In genomic region chr1:91744973-91745648, GRCh38 we compare ENCODE assay signal across 12 cellular contexts.
DNase-seq lines count a peak whose midpoint lies in the region; ATAC-seq and TF ChIP-seq lines count a peak whose summit lies in the region.
"Had no signal": no experiment of that assay in that cellular context is flagged by ENCODE, and none has a peak within 500 bp of the region (broad histone marks: within the 10 kb centered on the region; RNA-seq: fewer than 3 reads in every experiment).

No MANE protein-coding gene starts in this region.

- BruUV-seq in PC-9 (replicated peaks; lab: Mats Ljungman, UMichigan), result no TSS peak

- in situ Hi-C loops in KBM-7 (cut with MboI; ENCODE audit: low pct_unique_long_range_greater_than_20kb, low sequenced_read_pairs), result no loop called here

- DNase-seq in BJ (ENCODE audit: low read depth) (no peak), adipocyte (ENCODE audit: low read depth) (no peak), left cardiac atrium (peak; percentile 53), KBM-7 (no peak), PC-9 (no peak)
- DNase-seq: activated B cell treated with CpG ODN at 0.5 μM for 24 hours; effector memory CD4-positive, alpha-beta T cell had no signal

- no peak overlapping the region for H3K4me2 ChIP-seq in parathyroid adenoma (ENCODE audit: low read length)
- H3K4me2 ChIP-seq in PC-9, result no peak overlapping the region
- H3K4me2 ChIP-seq: BLaER1 treated with 17β-estradiol and CSF1 and Interleukin-3, amounts not matched to agents 10 nM and 100 nM; smooth muscle cell had no signal

- H3K27me3 ChIP-seq in BJ (ENCODE audit: control insufficient read depth, insufficient read depth, low read length), result no peaks in the 10 kb centered on the region
- no peaks in the 10 kb centered on the region for H3K27me3 ChIP-seq in adipocyte (replicated peaks; ENCODE audit: control insufficient read depth, insufficient read depth, low read length)
- H3K27me3 ChIP-seq in parathyroid adenoma (ENCODE audit: control insufficient read depth, insufficient read depth, low read length), result no peaks in the 10 kb centered on the region
- no peaks in the 10 kb centered on the region for H3K27me3 ChIP-seq in PC-9 (ENCODE audit: insufficient read depth, low read depth)
- H3K27me3 ChIP-seq: BLaER1 treated with 17β-estradiol and CSF1 and Interleukin-3, amounts not matched to agents 10 nM and 100 nM had no signal

- CTCF ChIA-PET in BJ (lab: Yijun Ruan, JAX), result interaction anchor here (1.1 kb wide), 1 partner anchor 9 kb away, joined by 4 read pairs; no protein-coding TSS in a partner anchor
- CTCF ChIA-PET in PC-9 (lab: Charles Lee), result no interaction called here

- ATAC-seq in left cardiac atrium (peak; percentile 63 to 85), GM19463 (IDR thresholded peaks at IDR 0.05; ENCODE audit: unreplicated experiment) (no peak), GM18868 (IDR thresholded peaks at IDR 0.05; ENCODE audit: unreplicated experiment) (no peak)

- H3K9ac ChIP-seq in adipocyte (ENCODE audit: low read length) (peak overlapping the region; percentile 70), parathyroid adenoma (no peak overlapping the region)
- H3K9ac ChIP-seq: BLaER1 treated with 17β-estradiol and CSF1 and Interleukin-3, amounts not matched to agents 10 nM and 100 nM had no signal

- H4K20me1 ChIP-seq in PC-9 (ENCODE audit: insufficient read depth), result no peaks in the 10 kb centered on the region
- H4K20me1 ChIP-seq: BLaER1 treated with 17β-estradiol and CSF1 and Interleukin-3, amounts not matched to agents 10 nM and 100 nM had no signal

- H3K27ac ChIP-seq in parathyroid adenoma (peak overlapping the region; percentile 24), PC-9 (no peak overlapping the region)
- H3K27ac ChIP-seq: BLaER1 treated with 17β-estradiol and CSF1 and Interleukin-3, amounts not matched to agents 10 nM and 100 nM had no signal

- no peaks in the 10 kb centered on the region for H3K36me3 ChIP-seq in BJ (ENCODE audit: control insufficient read depth, insufficient read depth, low read length)
- H3K36me3 ChIP-seq in adipocyte (ENCODE audit: control insufficient read depth, insufficient read depth, low read length, severe bottlenecking), result peaks cover 40% of the 10 kb centered on the region
- H3K36me3 ChIP-seq in parathyroid adenoma (ENCODE audit: control insufficient read depth, insufficient read depth, low read length), result no peaks in the 10 kb centered on the region
- peaks cover 8% of the 10 kb centered on the region; the same call in 1 of the 2 replicates for H3K36me3 ChIP-seq in PC-9 (ENCODE audit: low read depth)

- H3K79me2 ChIP-seq in parathyroid adenoma, result no peaks in the 10 kb centered on the region
- no peaks in the 10 kb centered on the region for H3K79me2 ChIP-seq in PC-9 (ENCODE audit: low read depth)

- H3K9me3 ChIP-seq in adipocyte (ENCODE audit: control insufficient read depth, low read length) (no peaks in the 10 kb centered on the region), parathyroid adenoma (ENCODE audit: control insufficient read depth, low read length) (no peaks in the 10 kb centered on the region), PC-9 (ENCODE audit: insufficient read depth, low read depth) (peaks cover 20% of the 10 kb centered on the region)

- H3K4me3 ChIP-seq in BJ (ENCODE audit: low read depth, low read length) (no peak overlapping the region), adipocyte (ENCODE audit: low read length) (peak overlapping the region; percentile 52), parathyroid adenoma (ENCODE audit: low read depth, low read length) (no peak overlapping the region), PC-9 (no peak overlapping the region)
- H3K4me3 ChIP-seq: BLaER1 treated with 17β-estradiol and CSF1 and Interleukin-3, amounts not matched to agents 10 nM and 100 nM; smooth muscle cell had no signal

- peak overlapping the region; percentile 47 for H2AFZ ChIP-seq in parathyroid adenoma
- no peak overlapping the region for H2AFZ ChIP-seq in PC-9

- no peaks in the 10 kb centered on the region for H3F3A ChIP-seq in PC-9 (ENCODE audit: insufficient read depth, low read depth)

- intact Hi-C loops in left cardiac atrium (cut with DNase I) (no loop called here), PC-9 (cut with micrococcal nuclease; ENCODE audit: unreplicated experiment) (no loop called here)

- H3K4me1 ChIP-seq in adipocyte (ENCODE audit: control insufficient read depth, insufficient read depth, low read length), result peaks cover 57% of the 10 kb centered on the region
- peaks cover 17% of the 10 kb centered on the region for H3K4me1 ChIP-seq in parathyroid adenoma
- H3K4me1 ChIP-seq in PC-9 (replicated peaks; ENCODE audit: insufficient read depth), result peaks cover 7% of the 10 kb centered on the region

- TF ChIP-seq CTCF in BJ (IDR thresholded peaks at IDR 0.05; ENCODE audit: insufficient read depth, low read depth, low read length), result 0 out of 2 replicates have a peak, but pooled peaks have one; percentile 8
- TF ChIP-seq CTCF in parathyroid adenoma (IDR thresholded peaks at IDR 0.05), result peak; percentile 27
- TF ChIP-seq CTCF in PC-9 (conservative IDR thresholded peaks at IDR 0.05), result no peak

- H3K9me2 ChIP-seq in PC-9 (ENCODE audit: insufficient read depth), result no peaks in the 10 kb centered on the region

- POLR2A ChIA-PET in BJ (lab: Charles Lee), result no interaction called here
- POLR2A ChIA-PET in PC-9 (lab: Charles Lee; ENCODE audit: unreplicated experiment), result interaction anchor here (0.6 kb wide), 1 partner anchor 115 kb away, joined by 11 read pairs; no protein-coding TSS in a partner anchor

Comparison
In these comparisons a context has a peak if more than half of its experiments do, and no peak if none do; other contexts are left out.
1. ATAC-seq: peak in left cardiac atrium (2 of 2); none in GM19463 (single experiment) and GM18868 (single experiment).